23 cellular contexts compared by ENCODE assay signal in genomic region chr5:77999013-77999798, GRCh38.
"Had no signal": no experiment of that assay in that cellular context is flagged by ENCODE, and none has a peak within 500 bp of the region (broad histone marks: within the 10 kb centered on the region; RNA-seq: fewer than 3 reads in every experiment).

No MANE protein-coding gene starts in this region.

- H3K27me3 ChIP-seq: gastrocnemius medialis, sigmoid colon, testis, tibial artery had no signal

- H3K27ac Mint-ChIP-seq: stimulated activated memory B cell treated with anti-CD40 and anti-IgM and Interleukin-4, amounts not matched to agents 10 μg/mL and 1 μg/mL and 100 μg/mL, for 72 hours; type B pancreatic cell had no signal

- H3K4me3 Mint-ChIP-seq: naive thymus-derived CD8-positive, alpha-beta T cell; stimulated activated memory B cell treated with anti-CD40 and anti-IgM and Interleukin-4, amounts not matched to agents 10 μg/mL and 1 μg/mL and 100 μg/mL, for 72 hours; type B pancreatic cell had no signal

- FAIRE-seq: keratinocyte had no signal

- H3K4me1 ChIP-seq: sigmoid colon, testis had no signal

- H3K27ac ChIP-seq: epithelial cell of prostate, gastrocnemius medialis, psoas muscle, sigmoid colon, testis, tibial artery had no signal

- H3K9me3 Mint-ChIP-seq: naive thymus-derived CD8-positive, alpha-beta T cell; stimulated activated memory B cell treated with anti-CD40 and anti-IgM and Interleukin-4, amounts not matched to agents 10 μg/mL and 1 μg/mL and 100 μg/mL, for 72 hours; type B pancreatic cell had no signal

- ATAC-seq: esophagus mucosa; gastrocnemius medialis; left lobe of liver; naive thymus-derived CD8-positive, alpha-beta T cell; psoas muscle; right cardiac atrium; stimulated activated memory B cell treated with anti-CD40 and anti-IgM and Interleukin-4, amounts not matched to agents 10 μg/mL and 1 μg/mL and 100 μg/mL, for 72 hours; stimulated activated naive CD8-positive, alpha-beta T cell treated with anti-CD3 and anti-CD28 coated beads, Interleukin-15, Interleukin-2, amounts not matched to agents 100 U/mL and 50 U/mL, for 24 hours had no signal

- H3K27me3 Mint-ChIP-seq: naive thymus-derived CD8-positive, alpha-beta T cell; stimulated activated memory B cell treated with anti-CD40 and anti-IgM and Interleukin-4, amounts not matched to agents 10 μg/mL and 1 μg/mL and 100 μg/mL, for 72 hours had no signal

- DNase-seq: cortex of kidney; effector CD4-positive, alpha-beta T cell; foreskin fibroblast; gastrocnemius medialis; head of caudate nucleus; mesenchymal stem cell; midbrain; naive thymus-derived CD8-positive, alpha-beta T cell; psoas muscle; right cardiac atrium; sigmoid colon; stimulated activated CD4-positive, alpha-beta T cell treated with anti-CD3 and anti-CD28 coated beads, Interleukin-2, amount 100 ng/mL, for 24 hours; stimulated activated CD4-positive, alpha-beta T cell treated with anti-CD3 and anti-CD28 coated beads, Interleukin-4, amount 100 ng/mL, for 24 hours; stimulated activated naive CD8-positive, alpha-beta T cell treated with anti-CD3 and anti-CD28 coated beads, Interleukin-15, Interleukin-2, amounts not matched to agents 100 U/mL and 50 U/mL, for 24 hours; substantia nigra; testis; tibial artery had no signal

- H3K4me1 Mint-ChIP-seq: naive thymus-derived CD8-positive, alpha-beta T cell; stimulated activated memory B cell treated with anti-CD40 and anti-IgM and Interleukin-4, amounts not matched to agents 10 μg/mL and 1 μg/mL and 100 μg/mL, for 72 hours had no signal

- H3K9me3 ChIP-seq: gastrocnemius medialis, psoas muscle, sigmoid colon, testis, tibial artery had no signal

- H3K4me3 ChIP-seq: gastrocnemius medialis, psoas muscle, sigmoid colon, testis, tibial artery had no signal

- H3K36me3 ChIP-seq: gastrocnemius medialis had no signal
